In the genomic region with DNA sequence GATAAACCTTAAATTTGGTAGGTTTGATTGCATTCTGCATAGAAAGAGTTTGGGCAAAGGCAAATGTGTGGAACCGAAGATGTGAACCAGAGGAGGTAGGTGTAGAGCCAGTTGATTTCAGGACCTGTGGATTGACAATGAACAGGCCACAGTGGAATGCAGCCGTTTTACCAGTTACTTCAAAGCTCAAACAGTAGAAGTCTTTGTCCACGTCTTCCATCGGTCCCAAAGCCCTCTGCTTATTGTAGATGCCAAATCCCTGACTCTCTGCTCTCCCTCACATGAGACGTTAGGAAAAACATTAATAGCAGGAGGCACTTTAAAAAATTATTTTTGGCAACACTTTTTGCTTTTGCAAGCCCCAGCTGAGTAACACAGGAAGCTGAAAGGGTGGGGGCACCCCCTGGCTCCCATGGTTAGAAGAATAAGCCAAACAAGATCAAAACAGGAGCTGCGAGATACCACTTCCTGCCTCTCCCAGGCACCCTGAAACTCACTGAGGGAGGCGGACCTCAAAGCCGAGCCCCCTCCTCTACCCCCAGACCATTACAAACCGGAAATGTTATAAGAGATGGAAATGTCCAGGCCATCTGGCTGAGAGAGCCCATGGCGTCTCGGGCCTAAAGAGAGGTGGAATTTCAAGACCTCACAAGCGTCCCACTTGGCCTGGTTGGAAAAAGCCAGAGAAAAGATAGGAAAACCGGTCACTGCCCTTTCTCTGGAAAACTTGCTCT, we compare ENCODE assay signal across 7 cellular contexts. TPM values are rescaled to one million over a fixed set of nuclear protein-coding genes. Genes with fewer than 3 reads are reported as not detected.
DNase-seq lines count a peak whose midpoint lies in the region; ATAC-seq, FAIRE-seq and TF ChIP-seq lines count a peak whose summit lies in the region.

No MANE protein-coding gene starts in this region.

- peak overlapping the region; percentile 61 for H2AFZ ChIP-seq in K562 (ENCODE audit: low read depth, low read length)

- POLR2A ChIA-PET in K562 (lab: Yijun Ruan, JAX): interaction anchor here (0.5 to 1.5 kb wide), 3 partner anchors 11 to 229 kb away, joined by 3 to 8 read pairs (median 5); partner anchors contain the start of gene TRAF3IP3

- WGBS in K562 (ENCODE audit: insufficient coverage, low coverage, missing lambda C conversion rate): 13% methylated on average over 13 of the region's 13 CpGs

- peak; percentile 72 for ATAC-seq in GM19023 (IDR thresholded peaks at IDR 0.05; ENCODE audit: unreplicated experiment)
- ATAC-seq in HG03139 (IDR thresholded peaks at IDR 0.05; ENCODE audit: unreplicated experiment): peak; percentile 75
- peak; percentile 45; the same call in 1 of the 3 replicates for ATAC-seq in K562
- peak; percentile 34 for ATAC-seq in left colon

- no peaks in the 10 kb centered on the region for H3K79me2 ChIP-seq in K562 (ENCODE audit: control insufficient read depth, insufficient read depth, low read length)

- FAIRE-seq in K562 (lab: Jason Lieb, UNC): no peak

- no peak for TF ChIP-seq CTCF in K562 (IDR thresholded peaks at IDR 0.05 in 2 of 3, conservative IDR thresholded peaks at IDR 0.05 in 1 of 3; ENCODE audit: insufficient read depth in 2 of 3, low read depth in 1 of 3, low read length in 3 of 3)

- no peak overlapping the region for H3K4me3 ChIP-seq in K562

- in situ Hi-C loops in K562 (cut with MboI): no loop called here

- CTCF ChIA-PET in K562 (lab: Yijun Ruan, JAX; ENCODE audit: low intra/inter-chr PET ratio): no interaction called here

- peaks cover 3 to 27% of the 10 kb centered on the region in 2 experiments; a peak in 4 of 5 replicates for H3K27me3 ChIP-seq in K562 (ENCODE audit: control insufficient read depth in 2 of 2, insufficient read depth in 2 of 2, low read length in 2 of 2)

- no peaks in the 10 kb centered on the region; a peak in 2 of 5 replicates for H3K4me1 ChIP-seq in K562 (replicated peaks in 1 of 2; ENCODE audit: control insufficient read depth in 2 of 2, insufficient read depth in 2 of 2, low read length in 2 of 2)

- H4K20me1 ChIP-seq in K562 (replicated peaks; ENCODE audit: control insufficient read depth, insufficient read depth, low read length): no peaks in the 10 kb centered on the region

- no peaks in the 10 kb centered on the region; the same call in 1 of the 2 replicates for H3K9me3 ChIP-seq in K562 (replicated peaks; ENCODE audit: control insufficient read depth, insufficient read depth, low read depth, low read length)

- H3K4me2 ChIP-seq in K562 (ENCODE audit: insufficient read depth, low read length): no peak overlapping the region

- TF ChIP-seq EP300 in K562 (IDR thresholded peaks at IDR 0.05; ENCODE audit: low read length): no peak

- intact Hi-C loops in K562 (cut with micrococcal nuclease): no loop called here
- intact Hi-C loops in left colon (cut with DNase I, micrococcal nuclease): no loop called here

- H3K9ac ChIP-seq in K562 (ENCODE audit: insufficient read depth in 1 of 2, low read depth in 2 of 2, low read length in 2 of 2): no peak overlapping the region

- no peak for TF ChIP-seq POLR2A in K562 (conservative IDR thresholded peaks at IDR 0.05)

- TF ChIP-seq RAD21 in K562 (CRISPR knock-in tag; conservative IDR thresholded peaks at IDR 0.05 in 1 of 2, IDR thresholded peaks at IDR 0.05 in 1 of 2): no peak; a peak in 1 of 4 replicates

- BruUV-seq in K562 (replicated peaks; lab: Mats Ljungman, UMichigan): no TSS peak

- H3K9me1 ChIP-seq in K562 (ENCODE audit: control insufficient read depth, insufficient read depth, low read length): no peaks in the 10 kb centered on the region

- DNase-seq in T-helper 2 cell (peak in 4 of 5 experiments; percentile 60 to 94 (median 69)), K562 (ENCODE audit: extremely low read depth in 1 of 4, low spot score in 3 of 4) (no peak), left colon (peak; percentile 58 to 65), NCI-H2196 treated with DMSO at 0.1 percent for 48 hours (lab: John Stamatoyannopoulos, UW; ENCODE audit: unreplicated experiment) (no peak)
- DNase-seq in stimulated activated CD4-positive, alpha-beta T cell treated with anti-CD3 and anti-CD28 coated beads, TNF-alpha, amount 100 ng/mL, for 4 hours (ENCODE audit: low read depth in 3 of 3): peak in 2 of 3 experiments; percentile 52 to 65

- H3K36me3 ChIP-seq in K562 (ENCODE audit: control insufficient read depth, insufficient read depth, low read length): no peaks in the 10 kb centered on the region

- H3K27ac ChIP-seq in K562 (ENCODE audit: extremely low read depth, low read depth, low read length): no peak overlapping the region

RNA-seq across cellular contexts. Expression of gene TRAF3IP3, which starts 13.5 kb away (rescaled TPM):
- total RNA-seq in K562 (2011; cell fraction: chromatin; rRNA removed; ENCODE audit: low replicate concordance): not detected in 2 replicates
- total RNA-seq in K562 (2011; cell fraction: nucleolus; rRNA removed): not detected in 2 replicates
- total RNA-seq in K562 (2011; cell fraction: nucleoplasm; rRNA removed): 0.15 TPM in 1 of 2 replicates, not detected in the other
- total RNA-seq in K562 (2014; rRNA removed) (1.1 TPM in 1 of 2 replicates, not detected in the other), K562 (2014; rRNA removed; fragmentation: Illumina TruSeq; extraction: Trizol) (0.15 and 0.26 TPM in 2 replicates), K562 (2015; rRNA removed; fragmentation: Illumina TruSeq; extraction: Trizol) (0.34 and 0.36 TPM in 2 replicates), K562 (2021) (0.56 and 0.80 TPM in 2 replicates), left colon (1 to 10 TPM; 2.3 to 4.4 TPM)
- polyA plus RNA-seq in K562 (2011; rRNA removed) (0.06 and 0.12 TPM in 2 replicates), K562 (2014; fragmentation: Illumina TruSeq; extraction: Trizol) (0.31 TPM in 1 of 2 replicates, not detected in the other), K562 (2014; fragmentation: Nextera tagmentation; extraction: Ambion mirVana) (under 1 TPM; 0.21 to 0.45 TPM), K562 (2014; rRNA removed) (0.29 and 0.57 TPM in 2 replicates)
- polyA plus RNA-seq in K562 (2011; cell fraction: cytosol; rRNA removed): not detected in 2 replicates
- polyA plus RNA-seq in K562 (2011; cell fraction: nucleus; rRNA removed): not detected in 2 replicates
- 0.56 and 1.1 TPM in 2 replicates for polyA plus RNA-seq in K562 (2012)
- polyA minus RNA-seq in K562 (2011; rRNA and poly(A)+ RNA removed): not detected in 2 replicates
- polyA minus RNA-seq in K562 (2011; cell fraction: cytosol; rRNA and poly(A)+ RNA removed): not detected in 2 replicates
- polyA minus RNA-seq in K562 (2011; cell fraction: nucleus; rRNA and poly(A)+ RNA removed): not detected in 2 replicates

RNA-seq across cellular contexts. Expression of gene C1orf74, which starts 15.0 kb away (rescaled TPM):
- 5.3 and 6.8 TPM in 2 replicates for total RNA-seq in K562 (2011; cell fraction: chromatin; rRNA removed; ENCODE audit: low replicate concordance)
- 5.9 and 6.8 TPM in 2 replicates for total RNA-seq in K562 (2011; cell fraction: nucleolus; rRNA removed)
- 7.3 and 8.0 TPM in 2 replicates for total RNA-seq in K562 (2011; cell fraction: nucleoplasm; rRNA removed)
- 4.0 and 4.3 TPM in 2 replicates for total RNA-seq in K562 (2014; rRNA removed)
- 5.7 and 6.5 TPM in 2 replicates for total RNA-seq in K562 (2014; rRNA removed; fragmentation: Illumina TruSeq; extraction: Trizol)
- total RNA-seq in K562 (2015; rRNA removed; fragmentation: Illumina TruSeq; extraction: Trizol): 5.7 and 6.5 TPM in 2 replicates
- 4.7 and 4.9 TPM in 2 replicates for total RNA-seq in K562 (2021)
- polyA plus RNA-seq in K562 (2011; rRNA removed): 5.8 and 7.4 TPM in 2 replicates
- polyA plus RNA-seq in K562 (2011; cell fraction: cytosol; rRNA removed): 4.4 and 4.9 TPM in 2 replicates
- polyA plus RNA-seq in K562 (2011; cell fraction: nucleus; rRNA removed): 3.7 and 4.5 TPM in 2 replicates
- 3.2 and 3.4 TPM in 2 replicates for polyA plus RNA-seq in K562 (2012)
- polyA plus RNA-seq in K562 (2014; fragmentation: Illumina TruSeq; extraction: Trizol): 5.3 and 5.7 TPM in 2 replicates
- polyA plus RNA-seq in K562 (2014; fragmentation: Nextera tagmentation; extraction: Ambion mirVana): 1 to 10 TPM; 5.7 to 7.6 TPM
- 4.0 and 4.9 TPM in 2 replicates for polyA plus RNA-seq in K562 (2014; rRNA removed)
- 10.9 and 11.2 TPM in 2 replicates for polyA minus RNA-seq in K562 (2011; rRNA and poly(A)+ RNA removed)
- polyA minus RNA-seq in K562 (2011; cell fraction: cytosol; rRNA and poly(A)+ RNA removed): 2.0 and 4.0 TPM in 2 replicates
- polyA minus RNA-seq in K562 (2011; cell fraction: nucleus; rRNA and poly(A)+ RNA removed): 8.6 and 17.5 TPM in 2 replicates
- total RNA-seq in left colon: 1 to 10 TPM; 2.0 to 4.5 TPM

RNA-seq across cellular contexts. Expression of gene IRF6, which starts 36.6 kb away (rescaled TPM):
- total RNA-seq in K562 (2011; cell fraction: chromatin; rRNA removed; ENCODE audit: low replicate concordance): 0.63 and 1.3 TPM in 2 replicates
- 0.33 and 0.53 TPM in 2 replicates for total RNA-seq in K562 (2011; cell fraction: nucleolus; rRNA removed)
- 0.53 and 0.88 TPM in 2 replicates for total RNA-seq in K562 (2011; cell fraction: nucleoplasm; rRNA removed)
- 0.32 and 0.37 TPM in 2 replicates for total RNA-seq in K562 (2014; rRNA removed)
- 0.22 and 0.25 TPM in 2 replicates for total RNA-seq in K562 (2014; rRNA removed; fragmentation: Illumina TruSeq; extraction: Trizol)
- 0.08 and 0.11 TPM in 2 replicates for total RNA-seq in K562 (2015; rRNA removed; fragmentation: Illumina TruSeq; extraction: Trizol)
- 0.20 and 0.29 TPM in 2 replicates for total RNA-seq in K562 (2021)
- polyA plus RNA-seq in K562 (2011; rRNA removed): 0.64 and 0.65 TPM in 2 replicates
- polyA plus RNA-seq in K562 (2011; cell fraction: cytosol; rRNA removed): 0.50 and 0.51 TPM in 2 replicates
- 0.35 and 0.57 TPM in 2 replicates for polyA plus RNA-seq in K562 (2011; cell fraction: nucleus; rRNA removed)
- polyA plus RNA-seq in K562 (2012): 0.21 and 0.80 TPM in 2 replicates
- polyA plus RNA-seq in K562 (2014; fragmentation: Illumina TruSeq; extraction: Trizol): 0.10 and 0.15 TPM in 2 replicates
- polyA plus RNA-seq in K562 (2014; fragmentation: Nextera tagmentation; extraction: Ambion mirVana): under 1 TPM; 0.04 to 0.17 TPM
- polyA plus RNA-seq in K562 (2014; rRNA removed): 0.03 and 0.11 TPM in 2 replicates
- 0.57 and 0.84 TPM in 2 replicates for polyA minus RNA-seq in K562 (2011; rRNA and poly(A)+ RNA removed)
- polyA minus RNA-seq in K562 (2011; cell fraction: cytosol; rRNA and poly(A)+ RNA removed): 0.36 and 0.76 TPM in 2 replicates
- polyA minus RNA-seq in K562 (2011; cell fraction: nucleus; rRNA and poly(A)+ RNA removed): 0.13 and 0.56 TPM in 2 replicates
- total RNA-seq in left colon: 100 to 1,000 TPM in 1 of 2 donors, 10 to 100 TPM in 1; 92.8 to 132 TPM

RNA-seq across cellular contexts. Expression of gene UTP25, which starts 58.4 kb away (rescaled TPM):
- 18.3 and 30.1 TPM in 2 replicates for total RNA-seq in K562 (2011; cell fraction: chromatin; rRNA removed; ENCODE audit: low replicate concordance)
- 10.3 and 13.0 TPM in 2 replicates for total RNA-seq in K562 (2011; cell fraction: nucleolus; rRNA removed)
- 18.0 and 28.4 TPM in 2 replicates for total RNA-seq in K562 (2011; cell fraction: nucleoplasm; rRNA removed)
- total RNA-seq in K562 (2014; rRNA removed): 10.6 and 11.9 TPM in 2 replicates
- total RNA-seq in K562 (2014; rRNA removed; fragmentation: Illumina TruSeq; extraction: Trizol): 17.6 and 18.4 TPM in 2 replicates
- total RNA-seq in K562 (2015; rRNA removed; fragmentation: Illumina TruSeq; extraction: Trizol): 15.3 and 16.6 TPM in 2 replicates
- 10.7 and 12.0 TPM in 2 replicates for total RNA-seq in K562 (2021)
- 10.4 and 12.8 TPM in 2 replicates for polyA plus RNA-seq in K562 (2011; rRNA removed)
- 4.5 and 6.9 TPM in 2 replicates for polyA plus RNA-seq in K562 (2011; cell fraction: cytosol; rRNA removed)
- 10.4 and 11.3 TPM in 2 replicates for polyA plus RNA-seq in K562 (2011; cell fraction: nucleus; rRNA removed)
- polyA plus RNA-seq in K562 (2012): 5.1 and 6.6 TPM in 2 replicates
- 13.1 and 15.7 TPM in 2 replicates for polyA plus RNA-seq in K562 (2014; fragmentation: Illumina TruSeq; extraction: Trizol)
- polyA plus RNA-seq in K562 (2014; fragmentation: Nextera tagmentation; extraction: Ambion mirVana): 10 to 100 TPM in 1 of 2 experiments, 1 to 10 TPM in 1; 5.7 to 10.9 TPM
- polyA plus RNA-seq in K562 (2014; rRNA removed): 8.7 and 9.5 TPM in 2 replicates
- polyA minus RNA-seq in K562 (2011; rRNA and poly(A)+ RNA removed): 20.6 and 21.0 TPM in 2 replicates
- polyA minus RNA-seq in K562 (2011; cell fraction: cytosol; rRNA and poly(A)+ RNA removed): 4.3 and 4.9 TPM in 2 replicates
- polyA minus RNA-seq in K562 (2011; cell fraction: nucleus; rRNA and poly(A)+ RNA removed): 19.7 and 27.1 TPM in 2 replicates
- total RNA-seq in left colon: 1 to 10 TPM; 4.8 to 6.2 TPM

Comparison
In these comparisons a context has a peak if more than half of its experiments do, and no peak if none do; other contexts are left out.
1. DNase-seq: peak in T-helper 2 cell (4 of 5), left colon (2 of 2) and stimulated activated CD4-positive, alpha-beta T cell treated with anti-CD3 and anti-CD28 coated beads, TNF-alpha, amount 100 ng/mL, for 4 hours (2 of 3); none in K562 (0 of 4) and NCI-H2196 treated with DMSO at 0.1 percent for 48 hours (single experiment).
2. RNA of gene IRF6, which starts 36.6 kb away (total RNA-seq): 92.8 to 132 TPM in left colon; 0.08 to 1.3 TPM in K562; every median in the first group is over 10 times any median in the second.
3. Peak in every context shown above with its lines, with median percentiles within 50 percentile points of each other: ATAC-seq.